In the genomic region with DNA sequence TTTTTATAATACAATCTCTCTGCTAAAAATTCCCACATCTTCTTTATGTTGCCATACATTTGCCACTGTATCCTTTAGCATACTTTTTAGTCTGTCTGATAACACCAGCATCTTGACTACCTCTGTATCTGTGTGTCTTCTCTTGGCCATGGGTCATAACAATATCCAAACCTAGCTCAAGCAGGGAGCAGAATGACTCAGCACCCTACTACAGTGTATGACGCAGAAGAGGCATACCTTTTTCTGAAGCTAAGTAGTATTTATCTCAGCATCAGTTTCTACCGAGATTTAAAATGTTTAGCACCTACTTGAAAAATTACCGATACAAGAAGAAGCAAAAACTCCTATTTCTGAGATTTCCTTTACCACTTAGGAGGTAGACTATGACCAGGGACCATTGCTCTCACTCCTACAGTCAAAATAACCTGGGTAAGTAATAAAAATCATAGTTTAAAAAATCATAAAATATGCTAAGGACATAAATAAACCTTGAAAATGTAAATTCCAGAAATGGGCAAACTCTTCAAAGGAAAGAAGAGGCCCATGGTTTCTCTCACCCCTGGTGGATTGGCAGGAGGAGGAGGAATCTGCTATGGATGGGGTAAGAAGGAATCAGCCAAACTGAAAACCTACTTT, we compare ENCODE assay signal across 13 cellular contexts.
DNase-seq lines count a peak whose midpoint lies in the region; ATAC-seq and TF ChIP-seq lines count a peak whose summit lies in the region.
"Had no signal": no experiment of that assay in that cellular context is flagged by ENCODE, and none has a peak within 500 bp of the region (broad histone marks: within the 10 kb centered on the region; RNA-seq: fewer than 3 reads in every experiment).

No MANE protein-coding gene starts in this region.

- 0 out of 4 replicates have a peak, but pooled peaks cover 0 to 4% of the 10 kb centered on the region in 2 experiments for H3K4me1 ChIP-seq in SK-N-SH (ENCODE audit: control insufficient read depth in 1 of 2, insufficient read depth in 2 of 2, low read depth in 1 of 2, low read length in 1 of 2)
- H3K4me1 ChIP-seq in CD8-positive, alpha-beta memory T cell (ENCODE audit: insufficient read depth, low read length): no peaks in the 10 kb centered on the region

- H3K4me1 Mint-ChIP-seq in stimulated activated effector memory CD8-positive, alpha-beta T cell treated with anti-CD3 and anti-CD28 coated beads, Interleukin-12 subunit alpha, Interleukin-12 subunit beta, amount 100 ng/mL, for 72 hours: peaks cover 6% of the 10 kb centered on the region
- H3K4me1 Mint-ChIP-seq in CD8-positive, alpha-beta memory T cell: no peaks in the 10 kb centered on the region
- H3K4me1 Mint-ChIP-seq: naive B cell had no signal

- peaks cover 0 to 14% of the 10 kb centered on the region in 2 donors for H3K27me3 Mint-ChIP-seq in CD8-positive, alpha-beta memory T cell
- H3K27me3 Mint-ChIP-seq: naive B cell had no signal

- H3F3A ChIP-seq in SK-N-SH (replicated peaks; ENCODE audit: insufficient read depth): no peaks in the 10 kb centered on the region

- H4K20me1 ChIP-seq in SK-N-SH (ENCODE audit: insufficient read depth): no peaks in the 10 kb centered on the region

- no peak overlapping the region for H3K9ac ChIP-seq in SK-N-SH

- no peaks in the 10 kb centered on the region for H3K9me3 ChIP-seq in SK-N-SH
- H3K9me3 ChIP-seq in CD8-positive, alpha-beta memory T cell (ENCODE audit: low read length): no peaks in the 10 kb centered on the region

- 18% methylated on average over 3 of the region's 3 CpGs for WGBS in SK-N-SH (ENCODE audit: low lambda C conversion rate)

- no peaks in the 10 kb centered on the region for H3K27me3 ChIP-seq in SK-N-SH (ENCODE audit: insufficient read depth)
- peaks cover 3% of the 10 kb centered on the region for H3K27me3 ChIP-seq in CD8-positive, alpha-beta memory T cell (ENCODE audit: insufficient read depth, low read length, poor library complexity, severe bottlenecking)

- H3K79me2 ChIP-seq in SK-N-SH (ENCODE audit: insufficient read depth): no peaks in the 10 kb centered on the region

- no peak overlapping the region for H3K27ac ChIP-seq in SK-N-SH (ENCODE audit: low read depth in 2 of 2, low read length in 1 of 2)
- no peak overlapping the region for H3K27ac ChIP-seq in CD8-positive, alpha-beta memory T cell (ENCODE audit: low read depth, low read length)
- H3K27ac ChIP-seq: 22Rv1 had no signal

- no peak overlapping the region for H3K4me3 Mint-ChIP-seq in stimulated activated effector memory CD8-positive, alpha-beta T cell treated with anti-CD3 and anti-CD28 coated beads, Interleukin-12 subunit alpha, Interleukin-12 subunit beta, amount 100 ng/mL, for 72 hours
- no peak overlapping the region for H3K4me3 Mint-ChIP-seq in CD8-positive, alpha-beta memory T cell
- H3K4me3 Mint-ChIP-seq: naive B cell had no signal

- no peak for TF ChIP-seq RAD21 in SK-N-SH (IDR thresholded peaks at IDR 0.05; ENCODE audit: low read length)

- no peak for TF ChIP-seq EP300 in SK-N-SH (IDR thresholded peaks at IDR 0.05; ENCODE audit: borderline replicate concordance in 1 of 2, low read depth in 1 of 2, low read length in 1 of 2)

- no peaks in the 10 kb centered on the region for H3K9me3 Mint-ChIP-seq in stimulated activated effector memory CD8-positive, alpha-beta T cell treated with anti-CD3 and anti-CD28 coated beads, Interleukin-12 subunit alpha, Interleukin-12 subunit beta, amount 100 ng/mL, for 72 hours
- H3K9me3 Mint-ChIP-seq in CD8-positive, alpha-beta memory T cell: no peaks in the 10 kb centered on the region

- H3K27ac Mint-ChIP-seq in stimulated activated effector memory CD8-positive, alpha-beta T cell treated with anti-CD3 and anti-CD28 coated beads, Interleukin-12 subunit alpha, Interleukin-12 subunit beta, amount 100 ng/mL, for 72 hours: no peak overlapping the region
- no peak overlapping the region for H3K27ac Mint-ChIP-seq in CD8-positive, alpha-beta memory T cell
- H3K27ac Mint-ChIP-seq: naive B cell had no signal

- H3K9me2 ChIP-seq in SK-N-SH: no peaks in the 10 kb centered on the region

- no peak for DNase-seq in SK-N-SH
- DNase-seq in HT-29 (ENCODE audit: low spot score): peak; percentile 54
- peak; percentile 94 for DNase-seq in epithelial cell of esophagus (ENCODE audit: low read depth)
- DNase-seq in stimulated activated effector memory CD8-positive, alpha-beta T cell treated with anti-CD3 and anti-CD28 coated beads, Interleukin-12 subunit alpha, Interleukin-12 subunit beta, amount 100 ng/mL, for 72 hours (ENCODE audit: low spot score in 2 of 2): no peak
- no peak for DNase-seq in CD8-positive, alpha-beta memory T cell
- no peak for DNase-seq in ecto neural progenitor cell (ENCODE audit: low spot score)
- DNase-seq: DND-41; naive B cell; NCI-H524 treated with DMSO at 0.1 percent for 48 hours; stimulated activated CD4-positive, alpha-beta T cell treated with anti-CD3 and anti-CD28 coated beads, Interleukin-15, amount 100 ng/mL, for 24 hours had no signal

- ATAC-seq in SK-N-SH treated with all-trans-retinoic acid at 6 μM for 48 hours (0 out of 3 replicates have a peak, but pooled peaks have one; percentile 39), HG02588 (IDR thresholded peaks at IDR 0.05; ENCODE audit: unreplicated experiment) (no peak)
- peak; percentile 100 for ATAC-seq in stimulated activated effector memory CD8-positive, alpha-beta T cell treated with anti-CD3 and anti-CD28 coated beads, Interleukin-12 subunit alpha, Interleukin-12 subunit beta, amount 100 ng/mL, for 72 hours

- TF ChIP-seq CTCF in SK-N-SH (IDR thresholded peaks at IDR 0.05) (no peak), epithelial cell of esophagus (IDR thresholded peaks at IDR 0.05; ENCODE audit: insufficient read depth, low read depth, low read length, missing control alignments) (no peak)

- H3K36me3 Mint-ChIP-seq in stimulated activated effector memory CD8-positive, alpha-beta T cell treated with anti-CD3 and anti-CD28 coated beads, Interleukin-12 subunit alpha, Interleukin-12 subunit beta, amount 100 ng/mL, for 72 hours: no peaks in the 10 kb centered on the region
- no peaks in the 10 kb centered on the region for H3K36me3 Mint-ChIP-seq in CD8-positive, alpha-beta memory T cell
- H3K36me3 Mint-ChIP-seq: naive B cell had no signal

- H3K4me2 ChIP-seq in SK-N-SH: no peak overlapping the region

- no peak overlapping the region for H3K4me3 ChIP-seq in SK-N-SH (ENCODE audit: low read depth in 2 of 2, low read length in 1 of 2)
- peak overlapping the region; percentile 0 for H3K4me3 ChIP-seq in epithelial cell of esophagus (ENCODE audit: low read length)
- H3K4me3 ChIP-seq in CD8-positive, alpha-beta memory T cell (ENCODE audit: low read length): no peak overlapping the region

- H2AFZ ChIP-seq in SK-N-SH (ENCODE audit: low read depth): no peak overlapping the region

- POLR2A ChIA-PET in SK-N-SH (lab: Yijun Ruan, JAX): no interaction called here
- POLR2A ChIA-PET in CD8-positive, alpha-beta memory T cell (lab: Charles Lee): no interaction called here

- CTCF ChIA-PET in SK-N-SH (lab: Yijun Ruan, JAX): no interaction called here
- CTCF ChIA-PET in CD8-positive, alpha-beta memory T cell (lab: Charles Lee): no interaction called here

- no peaks in the 10 kb centered on the region for H3K36me3 ChIP-seq in SK-N-SH (replicated peaks in 1 of 2; ENCODE audit: control insufficient read depth in 1 of 2, insufficient read depth in 2 of 2, low read length in 1 of 2)
- H3K36me3 ChIP-seq in CD8-positive, alpha-beta memory T cell (ENCODE audit: insufficient read depth, low read length): no peaks in the 10 kb centered on the region

TF ChIP-seq in SK-N-SH, 30 proteins besides CTCF, POLR2A, EP300 and RAD21 (continues in another document):
- TF ChIP-seq RCOR1 (IDR thresholded peaks at IDR 0.05; ENCODE audit: low read length) (no peak), SIN3A (IDR thresholded peaks at IDR 0.05; ENCODE audit: borderline replicate concordance, low read depth, low read length) (no peak), MEF2A (IDR thresholded peaks at IDR 0.05; ENCODE audit: borderline replicate concordance, low read depth) (no peak), TCF12 (IDR thresholded peaks at IDR 0.05) (no peak), FOSL2 (IDR thresholded peaks at IDR 0.05; ENCODE audit: borderline replicate concordance, low read depth) (no peak), NFIC (IDR thresholded peaks at IDR 0.05; ENCODE audit: borderline replicate concordance) (no peak)
- TF ChIP-seq, protein P1, sequence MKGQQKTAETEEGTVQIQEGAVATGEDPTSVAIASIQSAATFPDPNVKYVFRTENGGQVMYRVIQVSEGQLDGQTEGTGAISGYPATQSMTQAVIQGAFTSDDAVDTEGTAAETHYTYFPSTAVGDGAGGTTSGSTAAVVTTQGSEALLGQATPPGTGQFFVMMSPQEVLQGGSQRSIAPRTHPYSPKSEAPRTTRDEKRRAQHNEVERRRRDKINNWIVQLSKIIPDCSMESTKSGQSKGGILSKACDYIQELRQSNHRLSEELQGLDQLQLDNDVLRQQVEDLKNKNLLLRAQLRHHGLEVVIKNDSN (IDR thresholded peaks at IDR 0.05; ENCODE audit: borderline replicate concordance, low read depth): no peak
- TF ChIP-seq, protein P2, sequence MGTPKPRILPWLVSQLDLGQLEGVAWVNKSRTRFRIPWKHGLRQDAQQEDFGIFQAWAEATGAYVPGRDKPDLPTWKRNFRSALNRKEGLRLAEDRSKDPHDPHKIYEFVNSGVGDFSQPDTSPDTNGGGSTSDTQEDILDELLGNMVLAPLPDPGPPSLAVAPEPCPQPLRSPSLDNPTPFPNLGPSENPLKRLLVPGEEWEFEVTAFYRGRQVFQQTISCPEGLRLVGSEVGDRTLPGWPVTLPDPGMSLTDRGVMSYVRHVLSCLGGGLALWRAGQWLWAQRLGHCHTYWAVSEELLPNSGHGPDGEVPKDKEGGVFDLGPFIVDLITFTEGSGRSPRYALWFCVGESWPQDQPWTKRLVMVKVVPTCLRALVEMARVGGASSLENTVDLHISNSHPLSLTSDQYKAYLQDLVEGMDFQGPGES (IDR thresholded peaks at IDR 0.05; ENCODE audit: low read depth, low read length): no peak
- TF ChIP-seq, protein P3, sequence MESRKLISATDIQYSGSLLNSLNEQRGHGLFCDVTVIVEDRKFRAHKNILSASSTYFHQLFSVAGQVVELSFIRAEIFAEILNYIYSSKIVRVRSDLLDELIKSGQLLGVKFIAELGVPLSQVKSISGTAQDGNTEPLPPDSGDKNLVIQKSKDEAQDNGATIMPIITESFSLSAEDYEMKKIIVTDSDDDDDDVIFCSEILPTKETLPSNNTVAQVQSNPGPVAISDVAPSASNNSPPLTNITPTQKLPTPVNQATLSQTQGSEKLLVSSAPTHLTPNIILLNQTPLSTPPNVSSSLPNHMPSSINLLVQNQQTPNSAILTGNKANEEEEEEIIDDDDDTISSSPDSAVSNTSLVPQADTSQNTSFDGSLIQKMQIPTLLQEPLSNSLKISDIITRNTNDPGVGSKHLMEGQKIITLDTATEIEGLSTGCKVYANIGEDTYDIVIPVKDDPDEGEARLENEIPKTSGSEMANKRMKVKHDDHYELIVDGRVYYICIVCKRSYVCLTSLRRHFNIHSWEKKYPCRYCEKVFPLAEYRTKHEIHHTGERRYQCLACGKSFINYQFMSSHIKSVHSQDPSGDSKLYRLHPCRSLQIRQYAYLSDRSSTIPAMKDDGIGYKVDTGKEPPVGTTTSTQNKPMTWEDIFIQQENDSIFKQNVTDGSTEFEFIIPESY (IDR thresholded peaks at IDR 0.05; ENCODE audit: borderline replicate concordance, low read depth): no peak

Comparison
In these comparisons a context has a peak if more than half of its experiments do, and no peak if none do; other contexts are left out.
1. DNase-seq: peak in HT-29 (single experiment) and epithelial cell of esophagus (single experiment); none in SK-N-SH (single experiment), stimulated activated effector memory CD8-positive, alpha-beta T cell treated with anti-CD3 and anti-CD28 coated beads, Interleukin-12 subunit alpha, Interleukin-12 subunit beta, amount 100 ng/mL, for 72 hours (0 of 2), CD8-positive, alpha-beta memory T cell (0 of 5) and ecto neural progenitor cell (single experiment).